24 cellular contexts compared by ENCODE assay signal in genomic region chr2:227025510-227025909, GRCh38.
DNase-seq lines count a peak whose midpoint lies in the region; ATAC-seq and TF ChIP-seq lines count a peak whose summit lies in the region.
"Had no signal": no experiment of that assay in that cellular context is flagged by ENCODE, and none has a peak within 500 bp of the region (broad histone marks: within the 10 kb centered on the region; RNA-seq: fewer than 3 reads in every experiment).

No MANE protein-coding gene starts in this region.

- H3F3A ChIP-seq in neural cell (ENCODE audit: insufficient read depth, low read length, poor library complexity, severe bottlenecking), result no peaks in the 10 kb centered on the region

- TF ChIP-seq CTCF in neural cell (IDR thresholded peaks at IDR 0.05; ENCODE audit: poor library complexity, severe bottlenecking), result no peak

- no peak overlapping the region for H3K4me3 ChIP-seq in neural cell (ENCODE audit: low read length)
- H3K4me3 ChIP-seq: adrenal gland, GM23248, K562, smooth muscle cell, uterus had no signal

- H3K4me2 ChIP-seq in neural cell (ENCODE audit: low read length), result peak overlapping the region; percentile 25
- H3K4me2 ChIP-seq: smooth muscle cell had no signal

- DNase-seq in immature natural killer cell, result no peak
- DNase-seq in NCI-H187 (lab: John Stamatoyannopoulos, UW), result no peak
- DNase-seq: activated CD4-positive, alpha-beta T cell treated with anti-CD3 and anti-CD28 coated beads for 4 hours; activated effector memory CD4-positive, alpha-beta T cell treated with anti-CD3 and anti-CD28 coated beads, Interleukin-2, amount 50 U/mL, for 16 hours; adrenal gland; EL; erythroblast; GM23248; MV-4-11; NCI-H1930; NCI-H446; stimulated activated CD8-positive, alpha-beta memory T cell treated with anti-CD3 and anti-CD28 coated beads, Interleukin-4, amount 100 ng/mL, for 48 hours; substantia nigra; uterus had no signal

- H3K4me3 Mint-ChIP-seq in immature natural killer cell, result no peak overlapping the region
- H3K4me3 Mint-ChIP-seq: neural crest cell had no signal

- no peak overlapping the region for H3K27ac Mint-ChIP-seq in immature natural killer cell
- H3K27ac Mint-ChIP-seq: progenitor cell of endocrine pancreas had no signal

- ATAC-seq in GM18907 (IDR thresholded peaks at IDR 0.05; ENCODE audit: unreplicated experiment) (peak; percentile 73), GM21786 (IDR thresholded peaks at IDR 0.05; ENCODE audit: unreplicated experiment) (peak; percentile 62), HG03103 (IDR thresholded peaks at IDR 0.05; ENCODE audit: low read depth, unreplicated experiment) (peak; percentile 53), GM19035 (IDR thresholded peaks at IDR 0.05; ENCODE audit: unreplicated experiment) (no peak)
- ATAC-seq: K562, left lobe of liver had no signal

- peaks cover 0 to 17% (median 5%) of the 10 kb centered on the region in 3 donors for H3K27me3 Mint-ChIP-seq in immature natural killer cell (ENCODE audit: low read depth in 3 of 3)
- H3K27me3 Mint-ChIP-seq: progenitor cell of endocrine pancreas had no signal

- H4K20me1 ChIP-seq in neural cell (ENCODE audit: insufficient read depth), result no peaks in the 10 kb centered on the region

- H3K27ac ChIP-seq in neural cell (ENCODE audit: low read length), result peak overlapping the region; percentile 83
- H3K27ac ChIP-seq: adrenal gland, GM23248, uterus had no signal

- H3K9me2 ChIP-seq in neural cell (ENCODE audit: insufficient read depth, low read length), result no peaks in the 10 kb centered on the region

- no peaks in the 10 kb centered on the region for H3K9me3 ChIP-seq in neural cell (ENCODE audit: low read length)
- H3K9me3 ChIP-seq: adrenal gland, uterus had no signal

- H3K4me1 Mint-ChIP-seq in immature natural killer cell, result peaks cover 0 to 11% of the 10 kb centered on the region in 2 donors
- H3K4me1 Mint-ChIP-seq: neural crest cell had no signal

- no peaks in the 10 kb centered on the region for H3K27me3 ChIP-seq in neural cell (ENCODE audit: insufficient read depth, low read depth, low read length)
- H3K27me3 ChIP-seq: adrenal gland, uterus had no signal

- H3K79me2 ChIP-seq in neural cell (replicated peaks; ENCODE audit: insufficient read depth, low read length), result no peaks in the 10 kb centered on the region

- H2AFZ ChIP-seq in neural cell (ENCODE audit: low read depth, low read length), result no peak overlapping the region
- H2AFZ ChIP-seq: GM23248 had no signal

- TF ChIP-seq RAD21 in neural cell (conservative IDR thresholded peaks at IDR 0.05), result no peak

- H3K9me3 Mint-ChIP-seq in immature natural killer cell, result no peaks in the 10 kb centered on the region
- H3K9me3 Mint-ChIP-seq: neural crest cell had no signal

- no peaks in the 10 kb centered on the region for H3K36me3 ChIP-seq in neural cell (ENCODE audit: insufficient read depth, low read length)
- H3K36me3 ChIP-seq: adrenal gland, uterus had no signal

- TF ChIP-seq EP300 in neural cell (conservative IDR thresholded peaks at IDR 0.05; ENCODE audit: poor library complexity, severe bottlenecking), result no peak

- peak overlapping the region; percentile 44 for H3K9ac ChIP-seq in neural cell (ENCODE audit: low read length)
- H3K9ac ChIP-seq: GM23248 had no signal

- H3K36me3 Mint-ChIP-seq in immature natural killer cell, result no peaks in the 10 kb centered on the region

TF ChIP-seq in neural cell, 6 proteins besides CTCF, POLR2A, EP300 and RAD21:
- no peak for TF ChIP-seq POLR2AphosphoS5 (IDR thresholded peaks at IDR 0.05)
- TF ChIP-seq, protein P1, sequence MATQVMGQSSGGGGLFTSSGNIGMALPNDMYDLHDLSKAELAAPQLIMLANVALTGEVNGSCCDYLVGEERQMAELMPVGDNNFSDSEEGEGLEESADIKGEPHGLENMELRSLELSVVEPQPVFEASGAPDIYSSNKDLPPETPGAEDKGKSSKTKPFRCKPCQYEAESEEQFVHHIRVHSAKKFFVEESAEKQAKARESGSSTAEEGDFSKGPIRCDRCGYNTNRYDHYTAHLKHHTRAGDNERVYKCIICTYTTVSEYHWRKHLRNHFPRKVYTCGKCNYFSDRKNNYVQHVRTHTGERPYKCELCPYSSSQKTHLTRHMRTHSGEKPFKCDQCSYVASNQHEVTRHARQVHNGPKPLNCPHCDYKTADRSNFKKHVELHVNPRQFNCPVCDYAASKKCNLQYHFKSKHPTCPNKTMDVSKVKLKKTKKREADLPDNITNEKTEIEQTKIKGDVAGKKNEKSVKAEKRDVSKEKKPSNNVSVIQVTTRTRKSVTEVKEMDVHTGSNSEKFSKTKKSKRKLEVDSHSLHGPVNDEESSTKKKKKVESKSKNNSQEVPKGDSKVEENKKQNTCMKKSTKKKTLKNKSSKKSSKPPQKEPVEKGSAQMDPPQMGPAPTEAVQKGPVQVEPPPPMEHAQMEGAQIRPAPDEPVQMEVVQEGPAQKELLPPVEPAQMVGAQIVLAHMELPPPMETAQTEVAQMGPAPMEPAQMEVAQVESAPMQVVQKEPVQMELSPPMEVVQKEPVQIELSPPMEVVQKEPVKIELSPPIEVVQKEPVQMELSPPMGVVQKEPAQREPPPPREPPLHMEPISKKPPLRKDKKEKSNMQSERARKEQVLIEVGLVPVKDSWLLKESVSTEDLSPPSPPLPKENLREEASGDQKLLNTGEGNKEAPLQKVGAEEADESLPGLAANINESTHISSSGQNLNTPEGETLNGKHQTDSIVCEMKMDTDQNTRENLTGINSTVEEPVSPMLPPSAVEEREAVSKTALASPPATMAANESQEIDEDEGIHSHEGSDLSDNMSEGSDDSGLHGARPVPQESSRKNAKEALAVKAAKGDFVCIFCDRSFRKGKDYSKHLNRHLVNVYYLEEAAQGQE (IDR thresholded peaks at IDR 0.05; ENCODE audit: borderline replicate concordance), result no peak
- TF ChIP-seq SMC3 (conservative IDR thresholded peaks at IDR 0.05; ENCODE audit: poor library complexity), result no peak
- TF ChIP-seq TAF1 (IDR thresholded peaks at IDR 0.05; ENCODE audit: low read depth), result no peak
- TF ChIP-seq EZH2 (IDR thresholded peaks at IDR 0.05; ENCODE audit: borderline replicate concordance, insufficient read depth, low read length, poor library complexity, severe bottlenecking), result no peak
- TF ChIP-seq MXI1 (conservative IDR thresholded peaks at IDR 0.05; ENCODE audit: poor library complexity, severe bottlenecking), result no peak
TF ChIP-seq in neural cell: peak in this region for 0.
